In genomic region chr10:43802988-43803696, GRCh38 we compare ENCODE assay signal across 16 cellular contexts.
DNase-seq lines count a peak whose midpoint lies in the region; TF ChIP-seq lines count a peak whose summit lies in the region.
"Had no signal": no experiment of that assay in that cellular context is flagged by ENCODE, and none has a peak within 500 bp of the region (broad histone marks: within the 10 kb centered on the region; RNA-seq: fewer than 3 reads in every experiment).

No MANE protein-coding gene starts in this region.

- WGBS in esophagus muscularis mucosa: 91% methylated on average over 5 of the region's 6 CpGs
- no CpG with 5 or more reads among the region's 6 CpGs for WGBS in trophoblast cell (ENCODE audit: extremely low coverage, insufficient coverage, insufficient read length)

- no peak for TF ChIP-seq EP300 in esophagus muscularis mucosa (IDR thresholded peaks at IDR 0.05)

- TF ChIP-seq CTCF in Loucy (conservative IDR thresholded peaks at IDR 0.05; ENCODE audit: low read length): no peak
- no peak for TF ChIP-seq CTCF in esophagus muscularis mucosa (IDR thresholded peaks at IDR 0.05)

- H3K79me2 ChIP-seq in Loucy (ENCODE audit: insufficient read depth, low read length) (no peaks in the 10 kb centered on the region), trophoblast cell (ENCODE audit: control insufficient read depth, insufficient read depth, low read length, poor library complexity) (no peaks in the 10 kb centered on the region)

- intact Hi-C loops in esophagus muscularis mucosa (cut with DNase I): no loop called here

- H2AK5ac ChIP-seq in trophoblast cell (ENCODE audit: low read length): no peak overlapping the region

- H3K9me3 ChIP-seq in BLaER1 (no peaks in the 10 kb centered on the region), Loucy (ENCODE audit: insufficient read depth, low read depth, low read length) (no peaks in the 10 kb centered on the region), esophagus muscularis mucosa (no peaks in the 10 kb centered on the region), trophoblast cell (ENCODE audit: insufficient read depth, low read depth, low read length) (no peaks in the 10 kb centered on the region)
- H3K9me3 ChIP-seq: Caco-2 had no signal

- DNase-seq in esophagus muscularis mucosa (ENCODE audit: extremely low spot score) (peak; percentile 83), trophoblast cell (no peak), SKM-1 treated with dmso at 0.1 percent for 144 hours (lab: John Stamatoyannopoulos, UW; ENCODE audit: unreplicated experiment) (no peak), NCI-H146 treated with DMSO at 0.1 percent for 48 hours (lab: John Stamatoyannopoulos, UW; ENCODE audit: unreplicated experiment) (no peak)
- DNase-seq in stimulated activated CD4-positive, alpha-beta T cell treated with anti-CD3 and anti-CD28 coated beads, Interleukin-4, amount 100 ng/mL, for 24 hours: no peak
- DNase-seq: 8988T; Caco-2; CD4-positive, CD25-positive, alpha-beta regulatory T cell; CD8-positive, alpha-beta T cell; DMS153; DND-41; GM23248; H9 had no signal

- H3K27me3 ChIP-seq in BLaER1 (no peaks in the 10 kb centered on the region), Loucy (ENCODE audit: insufficient read depth, low read length, poor library complexity, severe bottlenecking) (no peaks in the 10 kb centered on the region), esophagus muscularis mucosa (peaks cover 0 to 10% (median 0%) of the 10 kb centered on the region in 4 donors), trophoblast cell (ENCODE audit: insufficient read depth, low read length) (no peaks in the 10 kb centered on the region)

- no peaks in the 10 kb centered on the region for H3K79me1 ChIP-seq in trophoblast cell (ENCODE audit: low read length)

- H3F3A ChIP-seq in Loucy (ENCODE audit: low read depth): peaks cover 6% of the 10 kb centered on the region

- no peak overlapping the region for H3K18ac ChIP-seq in trophoblast cell (ENCODE audit: low read length)

- H4K12ac ChIP-seq in trophoblast cell (ENCODE audit: low read depth, low read length): no peak overlapping the region

- no peak overlapping the region for H3K23ac ChIP-seq in trophoblast cell (ENCODE audit: low read length)

- no peak overlapping the region for H3K4ac ChIP-seq in trophoblast cell (ENCODE audit: low read depth, low read length)

- H3K4me3 ChIP-seq in BLaER1 (no peak overlapping the region), Loucy (ENCODE audit: low read length, poor library complexity, severe bottlenecking) (no peak overlapping the region), esophagus muscularis mucosa (no peak overlapping the region), trophoblast cell (ENCODE audit: low read depth, low read length) (no peak overlapping the region)
- H3K4me3 ChIP-seq: GM23248 had no signal

- H2BK5ac ChIP-seq in trophoblast cell (ENCODE audit: low read depth, low read length, poor library complexity): peak overlapping the region; percentile 28

- H3K9me2 ChIP-seq in Loucy (replicated peaks; ENCODE audit: low read depth, low read length): no peaks in the 10 kb centered on the region

- no peak for TF ChIP-seq POLR2A in esophagus muscularis mucosa (IDR thresholded peaks at IDR 0.05; ENCODE audit: low read depth)

- H3K27ac ChIP-seq in BLaER1 (no peak overlapping the region), esophagus muscularis mucosa (replicated peaks in 1 of 4) (no peak overlapping the region), trophoblast cell (ENCODE audit: low read depth, low read length) (no peak overlapping the region)
- H3K27ac ChIP-seq: C4-2B, GM23248 had no signal

- H4K8ac ChIP-seq in trophoblast cell (ENCODE audit: low read depth, low read length): no peak overlapping the region

- H2BK12ac ChIP-seq in trophoblast cell (ENCODE audit: low read length): no peak overlapping the region

- no peak overlapping the region for H2AFZ ChIP-seq in Loucy (ENCODE audit: low read length)
- no peak overlapping the region for H2AFZ ChIP-seq in trophoblast cell (ENCODE audit: insufficient read depth, low read length, poor library complexity)
- H2AFZ ChIP-seq: GM23248 had no signal

- H3K4me1 ChIP-seq in BLaER1 (peaks cover 67% of the 10 kb centered on the region), Loucy (ENCODE audit: insufficient read depth, low read length, poor library complexity, severe bottlenecking) (peaks cover 93% of the 10 kb centered on the region), esophagus muscularis mucosa (no peaks in the 10 kb centered on the region), trophoblast cell (ENCODE audit: control insufficient read depth in 1 of 2, insufficient read depth in 2 of 2, low read length in 2 of 2) (peaks cover 2 to 5% of the 10 kb centered on the region in 2 experiments)
- H3K4me1 ChIP-seq: Caco-2 had no signal

- H3K9ac ChIP-seq in BLaER1 (no peak overlapping the region), Loucy (ENCODE audit: low read depth, low read length, poor library complexity, severe bottlenecking) (peak overlapping the region; percentile 33), trophoblast cell (ENCODE audit: low read length) (no peak overlapping the region)
- H3K9ac ChIP-seq: GM23248 had no signal

- H3K36me3 ChIP-seq in BLaER1 (no peaks in the 10 kb centered on the region), Loucy (ENCODE audit: insufficient read depth, low read length) (no peaks in the 10 kb centered on the region), esophagus muscularis mucosa (no peaks in the 10 kb centered on the region), trophoblast cell (ENCODE audit: control insufficient read depth in 1 of 2, insufficient read depth in 2 of 2, low read length in 2 of 2) (no peaks in the 10 kb centered on the region)

- no peak overlapping the region for H4K91ac ChIP-seq in trophoblast cell (ENCODE audit: low read depth, low read length)

- 0 out of 2 replicates have a peak overlapping the region, but pooled peaks have one; percentile 10 for H3K4me2 ChIP-seq in BLaER1
- peak overlapping the region; percentile 28 for H3K4me2 ChIP-seq in Loucy (ENCODE audit: low read depth, low read length, poor library complexity, severe bottlenecking)
- H3K4me2 ChIP-seq in trophoblast cell (ENCODE audit: low read length): no peak overlapping the region

- no peak overlapping the region for H2BK120ac ChIP-seq in trophoblast cell (ENCODE audit: insufficient read depth, low read length, poor library complexity)

- no peak overlapping the region for H3K14ac ChIP-seq in trophoblast cell (ENCODE audit: low read length)

- H4K20me1 ChIP-seq in BLaER1 (no peaks in the 10 kb centered on the region), Loucy (ENCODE audit: insufficient read depth, low read length, poor library complexity, severe bottlenecking) (no peaks in the 10 kb centered on the region)
